Comparison of ENCODE assay signal across 7 cellular contexts in genomic region chr6:143174516-143174915, GRCh38.
"Had no signal": no experiment of that assay in that cellular context is flagged by ENCODE, and none has a peak within 500 bp of the region (broad histone marks: within the 10 kb centered on the region; RNA-seq: fewer than 3 reads in every experiment).

No MANE protein-coding gene starts in this region.

- FAIRE-seq: G401.6, GM12878, GM12891, GM18507, GM19239 had no signal

- DNase-seq: GDM1, GF-D8 had no signal

- ATAC-seq: GM12878 had no signal

- H3K4me3 ChIP-seq: GM12878 had no signal
